Comparison of ENCODE assay signal across 23 cellular contexts in genomic region chrX:2466876-2467656, GRCh38.
"Had no signal": no experiment of that assay in that cellular context is flagged by ENCODE, and none has a peak within 500 bp of the region (broad histone marks: within the 10 kb centered on the region; RNA-seq: fewer than 3 reads in every experiment).

No MANE protein-coding gene starts in this region.

- H3K4me3 Mint-ChIP-seq: activated CD4-positive, alpha-beta T cell treated with anti-CD3 and anti-CD28 coated beads, Interleukin-2, amount 10 ng/mL, durations not matched to agents 7 days and 5 days; activated CD8-positive, alpha-beta T cell treated with anti-CD3 and anti-CD28 coated beads, Interleukin-2, amount 10 ng/mL, durations not matched to agents 7 days and 5 days; activated T-cell treated with anti-CD3 and anti-CD28 coated beads, Interleukin-2, amount 50 U/mL, for 24 hours; natural killer cell; stimulated activated naive B cell treated with anti-CD40 and anti-IgM and Interleukin-4, amounts not matched to agents 10 μg/mL and 1 μg/mL and 100 μg/mL, for 72 hours had no signal

- DNase-seq: activated CD4-positive, alpha-beta T cell treated with anti-CD3 and anti-CD28 coated beads, Interleukin-2, amount 10 ng/mL, durations not matched to agents 7 days and 5 days; activated CD8-positive, alpha-beta T cell treated with anti-CD3 and anti-CD28 coated beads, Interleukin-2, amount 10 ng/mL, durations not matched to agents 7 days and 5 days; activated naive CD4-positive, alpha-beta T cell treated with Interleukin-2 at 50 U/mL for 16 hours; activated T-cell treated with anti-CD3 and anti-CD28 coated beads, Interleukin-2, amount 50 U/mL, for 24 hours; anterior cingulate cortex; erythroblast; foreskin melanocyte; glutamatergic neuron; kidney; left ventricle myocardium inferior; mesendoderm; natural killer cell; occipital lobe; psoas muscle; stimulated activated naive B cell treated with anti-CD40 and anti-IgM and Interleukin-4, amounts not matched to agents 10 μg/mL and 1 μg/mL and 100 μg/mL, for 72 hours; T-helper 1 cell; T-helper 9 cell had no signal

- H3K4me1 Mint-ChIP-seq: activated CD4-positive, alpha-beta T cell treated with anti-CD3 and anti-CD28 coated beads, Interleukin-2, amount 10 ng/mL, durations not matched to agents 7 days and 5 days had no signal

- H3K4me1 ChIP-seq: breast epithelium, psoas muscle had no signal

- FAIRE-seq: endometrium, kidney had no signal

- H3K27me3 ChIP-seq: breast epithelium had no signal

- H3K4me3 ChIP-seq: breast epithelium, coronary artery, left ventricle myocardium inferior, psoas muscle had no signal

- ATAC-seq: activated CD4-positive, CD25-positive, alpha-beta regulatory T cell treated with anti-CD3 and anti-CD28 coated beads, Interleukin-2, amount 50 U/mL, for 24 hours; activated CD8-positive, alpha-beta T cell treated with anti-CD3 and anti-CD28 coated beads, Interleukin-2, amount 10 ng/mL, durations not matched to agents 7 days and 5 days; natural killer cell; sciatic nerve; stimulated activated naive B cell treated with anti-CD40 and anti-IgM and Interleukin-4, amounts not matched to agents 10 μg/mL and 1 μg/mL and 100 μg/mL, for 72 hours had no signal

- H3K27ac Mint-ChIP-seq: activated CD4-positive, alpha-beta T cell treated with anti-CD3 and anti-CD28 coated beads, Interleukin-2, amount 10 ng/mL, durations not matched to agents 7 days and 5 days; activated CD8-positive, alpha-beta T cell treated with anti-CD3 and anti-CD28 coated beads, Interleukin-2, amount 10 ng/mL, durations not matched to agents 7 days and 5 days; activated T-cell treated with anti-CD3 and anti-CD28 coated beads, Interleukin-2, amount 50 U/mL, for 24 hours; activated T-helper 2 cell treated with anti-CD3 and anti-CD28 coated beads, Interferon-gamma antibody, Interleukin-2, Interleukin-4, amounts not matched to agents 10 μg/mL and 5 μg/mL and 100 μg/mL, durations not matched to agents 14 hours and 24 hours and 36 hours had no signal

- H3K27me3 Mint-ChIP-seq: activated CD4-positive, alpha-beta T cell treated with anti-CD3 and anti-CD28 coated beads, Interleukin-2, amount 10 ng/mL, durations not matched to agents 7 days and 5 days; activated T-cell treated with anti-CD3 and anti-CD28 coated beads, Interleukin-2, amount 50 U/mL, for 24 hours; stimulated activated naive B cell treated with anti-CD40 and anti-IgM and Interleukin-4, amounts not matched to agents 10 μg/mL and 1 μg/mL and 100 μg/mL, for 72 hours had no signal

- H3K9me3 ChIP-seq: breast epithelium, left ventricle myocardium inferior, psoas muscle had no signal

- H3K27ac ChIP-seq: breast epithelium, coronary artery, left ventricle myocardium inferior, psoas muscle had no signal

- H3K36me3 ChIP-seq: breast epithelium, left ventricle myocardium inferior had no signal

- H3K36me3 Mint-ChIP-seq: natural killer cell had no signal
